Comparison of ENCODE assay signal across 26 cellular contexts in genomic region chr5:29230526-29231050, GRCh38.
"Had no signal": no experiment of that assay in that cellular context is flagged by ENCODE, and none has a peak within 500 bp of the region (broad histone marks: within the 10 kb centered on the region; RNA-seq: fewer than 3 reads in every experiment).

No MANE protein-coding gene starts in this region.

- FAIRE-seq: colon had no signal

- ATAC-seq: activated CD8-positive, alpha-beta memory T cell treated with anti-CD3 and anti-CD28 coated beads, Interleukin-2, amount 10 ng/mL, durations not matched to agents 7 days and 5 days; activated T-cell treated with anti-CD3 and anti-CD28 coated beads, Interleukin-2, amount 50 U/mL, for 4 hours; activated T-helper 17 cell treated with anti-CD3 and anti-CD28 coated beads, Interleukin-2, amount 50 U/mL, for 72 hours; PC-3; T-helper 17 cell; WTC11 had no signal

- DNase-seq: activated CD4-positive, alpha-beta T cell treated with anti-CD3 and anti-CD28 coated beads for 1 hour; activated CD4-positive, alpha-beta T cell treated with anti-CD3 and anti-CD28 coated beads, Interleukin-2, amount 10 ng/mL, durations not matched to agents 24 days and 14 days; activated CD4-positive, alpha-beta T cell treated with anti-CD3 and anti-CD28 coated beads, Interleukin-2, amount 50 U/mL, for 48 hours; activated CD8-positive, alpha-beta memory T cell treated with anti-CD3 and anti-CD28 coated beads, Interleukin-2, amount 10 ng/mL, durations not matched to agents 7 days and 5 days; activated gamma-delta T cell treated with Interleukin-2 at 50 U/mL for 16 hours; activated naive CD4-positive, alpha-beta T cell treated with anti-CD3 and anti-CD28 coated beads, Interleukin-2, amount 10 ng/mL, durations not matched to agents 7 days and 5 days; activated naive CD8-positive, alpha-beta T cell treated with anti-CD3 and anti-CD28 coated beads for 36 hours; activated T-cell treated with anti-CD3 and anti-CD28 coated beads, Interleukin-2, amount 50 U/mL, for 4 hours; cerebellar nuclear complex; Kasumi-1; NCI-H1092; NCI-H1417 treated with DMSO at 0.1 percent for 48 hours; NCI-H1694; NCI-H2029; NCI-H2107; NCI-H2171 treated with DMSO at 0.1 percent for 48 hours; NCI-H226; NCI-H510A; NCI-H526 treated with DMSO at 0.1 percent for 48 hours; PC-3; SHP77; T-helper 17 cell; T-helper 9 cell had no signal
